10 cellular contexts compared by ENCODE assay signal in the genomic region with DNA sequence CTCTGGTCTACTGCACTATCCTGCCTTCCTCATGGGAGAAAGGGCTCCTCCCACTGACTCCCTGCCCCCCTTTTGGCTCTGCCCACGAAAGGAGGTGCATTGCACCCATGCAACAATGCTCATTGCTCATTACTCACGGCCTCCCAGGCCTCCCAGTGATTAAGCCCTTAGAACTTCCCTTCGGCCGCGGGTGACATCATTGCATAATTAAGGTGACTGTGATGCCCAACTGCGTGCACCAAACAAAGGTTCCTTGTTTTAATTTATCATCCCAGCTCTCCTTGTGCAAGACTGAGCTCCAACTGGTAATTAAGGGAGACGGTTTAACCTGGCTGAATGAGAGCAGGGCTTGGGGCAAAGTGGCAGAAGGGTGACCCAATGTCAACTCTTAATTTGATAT.
A peak's percentile ranks its signal among the peaks of the same experiment; 100 is the strongest.
DNase-seq lines count a peak whose midpoint lies in the region; ATAC-seq, FAIRE-seq and TF ChIP-seq lines count a peak whose summit lies in the region.
"Had no signal": no experiment of that assay in that cellular context is flagged by ENCODE, and none has a peak within 500 bp of the region (broad histone marks: within the 10 kb centered on the region; RNA-seq: fewer than 3 reads in every experiment).

No MANE protein-coding gene starts in this region.

- no peak overlapping the region for H3K4me3 ChIP-seq in mammary epithelial cell (replicated peaks in 1 of 3; ENCODE audit: insufficient read depth in 1 of 3, low read depth in 2 of 3, low read length in 3 of 3)
- H3K4me3 ChIP-seq in mesendoderm (ENCODE audit: low read length), result no peak overlapping the region
- H3K4me3 ChIP-seq in hepatocyte, result no peak overlapping the region
- H3K4me3 ChIP-seq: stomach had no signal

- intact Hi-C loops in mammary epithelial cell (cut with micrococcal nuclease), result loop anchor here (5.0 to 10.0 kb wide), 3 partner anchors 45 to 362 kb away; no protein-coding TSS in a partner anchor

- CTCF ChIA-PET in mammary epithelial cell (lab: Charles Lee; ENCODE audit: low non-redundant PET), result no interaction called here

- H3K9me2 ChIP-seq in hepatocyte (replicated peaks; ENCODE audit: insufficient read depth), result no peaks in the 10 kb centered on the region

- H2BK120ac ChIP-seq in mesendoderm (ENCODE audit: low read depth, low read length), result no peak overlapping the region

- H3K9me3 ChIP-seq in mammary epithelial cell (replicated peaks; ENCODE audit: insufficient read depth, low read length) (no peaks in the 10 kb centered on the region), hepatocyte (ENCODE audit: low read depth) (no peaks in the 10 kb centered on the region)
- H3K9me3 ChIP-seq: stomach had no signal

- dilution Hi-C loops in mammary epithelial cell (cut with HindIII; ENCODE audit: low sequenced_read_pairs), result no loop called here

- no peak for TF ChIP-seq CTCF in mammary epithelial cell (conservative IDR thresholded peaks at IDR 0.05 in 1 of 2, IDR thresholded peaks at IDR 0.05 in 1 of 2; ENCODE audit: extremely low read depth in 1 of 2, insufficient read depth in 1 of 2, low read depth in 1 of 2, low read length in 2 of 2)
- TF ChIP-seq CTCF in D721Med (IDR thresholded peaks at IDR 0.05; ENCODE audit: insufficient read depth, missing control alignments), result no peak
- TF ChIP-seq CTCF in hepatocyte (IDR thresholded peaks at IDR 0.05; ENCODE audit: poor library complexity), result no peak

- no peaks in the 10 kb centered on the region for H3K27me3 ChIP-seq in mammary epithelial cell (ENCODE audit: insufficient read depth, low read length)
- no peaks in the 10 kb centered on the region for H3K27me3 ChIP-seq in mesendoderm (ENCODE audit: insufficient read depth, low read length, poor library complexity)
- H3K27me3 ChIP-seq in hepatocyte, result no peaks in the 10 kb centered on the region
- H3K27me3 ChIP-seq: stomach had no signal

- H2AFZ ChIP-seq in mammary epithelial cell (ENCODE audit: low read depth, low read length) (peak overlapping the region; percentile 34), hepatocyte (no peak overlapping the region)

- no TSS peak for BruUV-seq in mammary epithelial cell (replicated peaks; lab: Mats Ljungman, UMichigan)

- no peak overlapping the region for H2AK5ac ChIP-seq in mesendoderm (ENCODE audit: low read length)

- DNase-seq in COLO829 (ENCODE audit: low spot score) (peak; percentile 99), NCI-H226 (peak; percentile 73), mammary epithelial cell (peak; percentile 98), mesendoderm (peak; percentile 59), D721Med (ENCODE audit: insufficient read length, low spot score) (no peak), hepatocyte (ENCODE audit: low spot score) (no peak)
- DNase-seq: activated naive CD4-positive, alpha-beta T cell treated with Interleukin-2 at 50 U/mL for 16 hours; stomach had no signal

- WGBS in mammary epithelial cell (ENCODE audit: low coverage, missing lambda C conversion rate), result under 1% methylated on average over 7 of the region's 7 CpGs
- no CpG with 5 or more reads among the region's 7 CpGs for WGBS in mesendoderm (ENCODE audit: extremely low coverage, insufficient coverage, low lambda C conversion rate)
- 66% methylated on average over 7 of the region's 7 CpGs for WGBS in hepatocyte (ENCODE audit: low lambda C conversion rate, missing lambda C conversion rate)

- in situ Hi-C loops in mammary epithelial cell (cut with MboI; ENCODE audit: low sequenced_read_pairs in 2 of 2), result no loop called here

- no peak for FAIRE-seq in D721Med (lab: Jason Lieb, UNC)

- no peak overlapping the region for H3K4ac ChIP-seq in mesendoderm (ENCODE audit: low read depth, low read length)

- H4K5ac ChIP-seq in mesendoderm (ENCODE audit: low read length), result no peak overlapping the region

- peaks cover 21% of the 10 kb centered on the region for H3K4me1 ChIP-seq in mammary epithelial cell (ENCODE audit: insufficient read depth, low read length)
- H3K4me1 ChIP-seq in mesendoderm (ENCODE audit: control insufficient read depth, low read depth, low read length), result no peaks in the 10 kb centered on the region
- no peaks in the 10 kb centered on the region for H3K4me1 ChIP-seq in hepatocyte (ENCODE audit: insufficient read depth)
- H3K4me1 ChIP-seq: stomach had no signal

- H3K9ac ChIP-seq in mammary epithelial cell (ENCODE audit: insufficient read depth, low read length), result peak overlapping the region; percentile 26
- H3K9ac ChIP-seq in mesendoderm (ENCODE audit: low read length), result no peak overlapping the region

- H3K56ac ChIP-seq in mesendoderm (ENCODE audit: low read length), result no peak overlapping the region

- no peak overlapping the region for H3K23ac ChIP-seq in mesendoderm (ENCODE audit: low read length)

- no peak for ATAC-seq in HG02623 (IDR thresholded peaks at IDR 0.05; ENCODE audit: unreplicated experiment)
- no peak for ATAC-seq in GM21447 (IDR thresholded peaks at IDR 0.05; ENCODE audit: unreplicated experiment)

- H4K8ac ChIP-seq in mesendoderm (ENCODE audit: low read depth, low read length), result no peak overlapping the region

- H4K20me1 ChIP-seq in mammary epithelial cell (ENCODE audit: insufficient read depth, low read length), result no peaks in the 10 kb centered on the region
- H4K20me1 ChIP-seq in hepatocyte (ENCODE audit: insufficient read depth, poor library complexity, severe bottlenecking), result no peaks in the 10 kb centered on the region

- H2BK5ac ChIP-seq in mesendoderm (ENCODE audit: low read length), result no peak overlapping the region

- H2BK15ac ChIP-seq in mesendoderm (replicated peaks; ENCODE audit: low read depth), result no peak overlapping the region

- peak overlapping the region; percentile 50 for H3K4me2 ChIP-seq in mammary epithelial cell (ENCODE audit: insufficient read depth, low read depth, low read length)
- H3K4me2 ChIP-seq in mesendoderm (ENCODE audit: low read length), result no peak overlapping the region
- no peak overlapping the region for H3K4me2 ChIP-seq in hepatocyte

- peak overlapping the region; percentile 73 for H3K27ac ChIP-seq in mammary epithelial cell (ENCODE audit: insufficient read depth, low read depth, low read length)
- H3K27ac ChIP-seq in mesendoderm (ENCODE audit: low read depth, low read length), result no peak overlapping the region
- no peak overlapping the region for H3K27ac ChIP-seq in hepatocyte
- H3K27ac ChIP-seq: stomach had no signal

- no peak overlapping the region for H3K18ac ChIP-seq in mesendoderm (ENCODE audit: low read length)

- H3K79me2 ChIP-seq in mammary epithelial cell (ENCODE audit: insufficient read depth, low read length) (no peaks in the 10 kb centered on the region), mesendoderm (ENCODE audit: control insufficient read depth, insufficient read depth, low read length) (no peaks in the 10 kb centered on the region), hepatocyte (no peaks in the 10 kb centered on the region)

- H3K36me3 ChIP-seq in mammary epithelial cell (ENCODE audit: insufficient read depth, low read length), result no peaks in the 10 kb centered on the region
- H3K36me3 ChIP-seq in mesendoderm (ENCODE audit: control insufficient read depth, insufficient read depth, low read length), result no peaks in the 10 kb centered on the region
- H3K36me3 ChIP-seq in hepatocyte (replicated peaks; ENCODE audit: insufficient read depth, low read depth), result no peaks in the 10 kb centered on the region
- H3K36me3 ChIP-seq: stomach had no signal

- no peaks in the 10 kb centered on the region for H3K79me1 ChIP-seq in mesendoderm (ENCODE audit: low read length)

Comparison
In these comparisons a context has a peak if more than half of its experiments do, and no peak if none do; other contexts are left out.
1. DNase-seq: peak in COLO829 (single experiment), NCI-H226 (single experiment), mammary epithelial cell (single experiment) and mesendoderm (single experiment); none in D721Med (single experiment) and hepatocyte (single experiment).